ENCODE assay signal across 15 cellular contexts in the genomic region with DNA sequence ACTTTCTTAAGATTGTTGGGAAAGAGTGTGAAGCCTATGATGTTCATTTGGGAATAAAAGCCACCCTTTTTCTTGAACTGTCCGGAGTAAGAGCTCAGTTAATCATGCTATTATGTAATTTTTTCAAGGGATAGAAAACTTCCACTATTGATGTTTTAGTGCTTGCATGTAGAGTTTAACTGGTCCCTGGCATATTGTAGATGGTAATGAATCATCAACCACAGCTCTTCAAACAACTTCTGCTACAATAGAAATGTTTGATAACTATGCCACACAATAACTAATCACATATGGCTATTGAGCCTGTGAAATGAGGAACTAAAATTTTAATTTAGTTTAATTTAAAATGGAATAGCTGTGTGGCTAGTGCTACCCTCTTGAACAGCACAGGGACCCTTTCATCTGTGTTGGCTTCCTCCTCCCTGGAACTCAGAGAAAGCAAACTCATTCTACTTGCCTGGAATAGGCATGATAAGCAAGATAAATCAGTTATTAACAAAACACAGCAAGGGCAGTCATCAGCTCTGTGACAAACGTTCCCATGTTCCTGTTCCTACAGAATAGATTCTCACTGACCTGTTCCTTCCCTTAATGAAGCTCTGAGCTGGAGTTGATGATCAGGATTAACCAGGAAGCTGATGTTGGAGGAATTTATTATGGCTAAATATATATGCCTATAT. TPM values are rescaled to one million over a fixed set of nuclear protein-coding genes. Genes with fewer than 3 reads are reported as not detected.
DNase-seq lines count a peak whose midpoint lies in the region; ATAC-seq and TF ChIP-seq lines count a peak whose summit lies in the region.
"Had no signal": no experiment of that assay in that cellular context is flagged by ENCODE, and none has a peak within 500 bp of the region (broad histone marks: within the 10 kb centered on the region; RNA-seq: fewer than 3 reads in every experiment).

No MANE protein-coding gene starts in this region.

- H2AFZ ChIP-seq in hepatocyte: no peak overlapping the region

- H3K36me3 Mint-ChIP-seq in CD14-positive monocyte: no peaks in the 10 kb centered on the region
- H3K36me3 Mint-ChIP-seq: CD4-positive, CD25-positive, alpha-beta regulatory T cell had no signal

- no peaks in the 10 kb centered on the region for H3K36me3 ChIP-seq in hepatocyte (replicated peaks; ENCODE audit: insufficient read depth, low read depth)
- H3K36me3 ChIP-seq: vagina had no signal

- no peaks in the 10 kb centered on the region for H3K9me3 ChIP-seq in hepatocyte (ENCODE audit: low read depth)
- H3K9me3 ChIP-seq: vagina had no signal

- no peaks in the 10 kb centered on the region for H4K20me1 ChIP-seq in hepatocyte (ENCODE audit: insufficient read depth, poor library complexity, severe bottlenecking)

- no peak overlapping the region for H3K27ac ChIP-seq in hepatocyte
- H3K27ac ChIP-seq: vagina had no signal

- no peaks in the 10 kb centered on the region for H3K9me2 ChIP-seq in hepatocyte (replicated peaks; ENCODE audit: insufficient read depth)

- DNase-seq in CD14-positive monocyte (ENCODE audit: low spot score) (no peak), M059J (ENCODE audit: low read depth) (peak; percentile 71), astrocyte of the spinal cord (ENCODE audit: low read depth, low spot score) (peak; percentile 43), hepatocyte (ENCODE audit: low spot score) (no peak), NCI-H526 (lab: John Stamatoyannopoulos, UW) (no peak), lower leg skin (ENCODE audit: low spot score in 2 of 2) (no peak), NCI-H1417 (lab: John Stamatoyannopoulos, UW) (no peak)
- DNase-seq: CD4-positive, CD25-positive, alpha-beta regulatory T cell; central memory CD4-positive, alpha-beta T cell; NCI-H2227 treated with DMSO at 0.1 percent for 48 hours; SHP77 treated with DMSO at 0.1 percent for 48 hours; stimulated activated CD8-positive, alpha-beta memory T cell treated with anti-CD3 and anti-CD28 coated beads, Interleukin-4, amount 100 ng/mL, for 48 hours had no signal

- in situ Hi-C loops in astrocyte of the spinal cord (cut with HindIII; ENCODE audit: low sequenced_read_pairs): no loop called here

- H3K27ac Mint-ChIP-seq in CD14-positive monocyte: peak overlapping the region in 4 of 7 donors; percentile 54 to 68 (median 62)
- H3K27ac Mint-ChIP-seq: activated T-helper 2 cell treated with anti-CD3 and anti-CD28 coated beads, Interferon-gamma antibody, Interleukin-2, Interleukin-4, amounts not matched to agents 10 μg/mL and 5 μg/mL and 100 μg/mL, durations not matched to agents 14 hours and 24 hours and 36 hours; CD4-positive, CD25-positive, alpha-beta regulatory T cell had no signal

- no peak for TF ChIP-seq POLR2A in lower leg skin (IDR thresholded peaks at IDR 0.05)

- TF ChIP-seq CTCF in CD14-positive monocyte (IDR thresholded peaks at IDR 0.05) (no peak), astrocyte of the spinal cord (IDR thresholded peaks at IDR 0.05; ENCODE audit: low read depth, low read length) (no peak), hepatocyte (IDR thresholded peaks at IDR 0.05; ENCODE audit: poor library complexity) (no peak), lower leg skin (IDR thresholded peaks at IDR 0.05) (no peak)

- H3K4me1 Mint-ChIP-seq in CD14-positive monocyte: peaks cover 37% of the 10 kb centered on the region

- H3K27me3 Mint-ChIP-seq in CD14-positive monocyte (ENCODE audit: low read depth in 3 of 3): peaks cover 0 to 3% (median 1%) of the 10 kb centered on the region in 3 donors

- intact Hi-C loops in CD14-positive monocyte (cut with micrococcal nuclease) (loop anchor here in 1 of 2 donors (10.0 kb wide), 1 partner anchor 50 kb away; no protein-coding TSS in a partner anchor), lower leg skin (cut with DNase I; ENCODE audit: low total_unique reads) (no loop called here)

- H3K9me3 Mint-ChIP-seq in CD14-positive monocyte: peaks cover 0 to 6% (median 0%) of the 10 kb centered on the region in 7 donors

- peak overlapping the region; percentile 13 for H3K4me2 ChIP-seq in hepatocyte

- no peak overlapping the region for H3K4me3 Mint-ChIP-seq in CD14-positive monocyte

- no peaks in the 10 kb centered on the region for H3K27me3 ChIP-seq in hepatocyte
- H3K27me3 ChIP-seq: vagina had no signal

- no peak for ATAC-seq in HG03342 (IDR thresholded peaks at IDR 0.05; ENCODE audit: unreplicated experiment)

- WGBS in hepatocyte (ENCODE audit: low lambda C conversion rate, missing lambda C conversion rate): 65% methylated on average over 2 of the region's 2 CpGs
- 40 to 47% methylated on average over 2 of the region's 2 CpGs for WGBS in lower leg skin, 2 donors

- no peaks in the 10 kb centered on the region for H3K79me2 ChIP-seq in hepatocyte

- peaks cover 10% of the 10 kb centered on the region for H3K4me1 ChIP-seq in hepatocyte (ENCODE audit: insufficient read depth)

- H3K4me3 ChIP-seq in astrocyte of the spinal cord (ENCODE audit: low read depth, low read length): no peak overlapping the region
- H3K4me3 ChIP-seq in hepatocyte: no peak overlapping the region
- H3K4me3 ChIP-seq in lower leg skin (ENCODE audit: low read depth, poor library complexity, severe bottlenecking): no peak overlapping the region
- H3K4me3 ChIP-seq: vagina had no signal

RNA-seq across cellular contexts. Expression of a gene that starts 4.9 kb away (rescaled TPM):
- polyA plus RNA-seq in CD14-positive monocyte (100 to 1,000 TPM; 216 to 238 TPM), hepatocyte (213 and 228 TPM in 2 replicates)
- 44.9 and 92.0 TPM in 2 replicates for total RNA-seq in M059J (2014; rRNA removed; shearing (Covaris generic))
- total RNA-seq in hepatocyte (111 and 116 TPM in 2 replicates), lower leg skin (10 to 100 TPM; 24.6 to 43.9 (median 42.2) TPM)

Comparison
In these comparisons a context has a peak if more than half of its experiments do, and no peak if none do; other contexts are left out.
1. DNase-seq: peak in M059J (single experiment) and astrocyte of the spinal cord (single experiment); none in CD14-positive monocyte (single experiment), hepatocyte (single experiment), NCI-H526 (0 of 2), lower leg skin (0 of 2) and NCI-H1417 (0 of 3).